Comparison of ENCODE assay signal across 18 cellular contexts in the genomic region with DNA sequence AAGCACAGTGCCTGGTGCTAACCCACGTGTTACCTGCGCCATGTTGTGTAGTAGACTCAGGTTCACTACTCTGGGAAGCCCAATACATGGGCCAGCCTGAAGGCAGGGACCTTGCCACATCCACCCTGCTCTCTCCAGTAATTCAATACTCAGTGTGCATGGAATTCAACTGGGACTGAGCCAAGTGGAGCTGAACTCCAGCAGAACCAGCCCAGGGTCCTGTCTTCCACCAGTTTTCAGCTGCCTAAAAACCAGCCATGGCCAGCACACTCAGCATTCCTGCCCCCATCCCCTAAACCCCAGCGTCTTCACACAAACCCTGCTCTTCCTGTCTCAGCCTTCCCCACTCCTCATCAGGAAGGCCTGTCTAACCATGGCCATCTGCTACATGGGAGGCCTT. TPM values are rescaled to one million over a fixed set of nuclear protein-coding genes. Genes with fewer than 3 reads are reported as not detected.
"Had no signal": no experiment of that assay in that cellular context is flagged by ENCODE, and none has a peak within 500 bp of the region (broad histone marks: within the 10 kb centered on the region; RNA-seq: fewer than 3 reads in every experiment).

No MANE protein-coding gene starts in this region.

- H3K36me3 Mint-ChIP-seq: naive thymus-derived CD8-positive, alpha-beta T cell had no signal

- H3K27ac ChIP-seq: ascending aorta, breast epithelium, left lung, right atrium auricular region, stomach, thoracic aorta, VCaP had no signal

- H3K4me1 ChIP-seq: ascending aorta, breast epithelium, left lung, right atrium auricular region, stomach had no signal

- H3K36me3 ChIP-seq: ascending aorta, breast epithelium, left lung, right atrium auricular region, stomach, thoracic aorta had no signal

- H3K27ac Mint-ChIP-seq: activated naive CD4-positive, alpha-beta T cell treated with anti-CD3 and anti-CD28 coated beads for 36 hours; activated naive CD8-positive, alpha-beta T cell treated with anti-CD3 and anti-CD28 coated beads, Interleukin-2, amount 50 U/mL, for 24 hours; activated T-helper 2 cell treated with anti-CD3 and anti-CD28 coated beads, Interferon-gamma antibody, Interleukin-2, Interleukin-4, amounts not matched to agents 10 μg/mL and 5 μg/mL and 100 μg/mL, durations not matched to agents 14 hours and 24 hours and 36 hours had no signal

- DNase-seq: activated CD4-positive, alpha-beta T cell treated with anti-CD3 and anti-CD28 coated beads, Interleukin-2, amount 50 U/mL, for 48 hours; activated naive CD4-positive, alpha-beta T cell treated with anti-CD3 and anti-CD28 coated beads for 36 hours; activated naive CD8-positive, alpha-beta T cell treated with anti-CD3 and anti-CD28 coated beads, Interleukin-2, amount 50 U/mL, for 24 hours; foreskin fibroblast; hippocampal formation; left lung; naive thymus-derived CD8-positive, alpha-beta T cell; stomach; T-helper 1 cell had no signal

- H3K4me3 ChIP-seq: ascending aorta, breast epithelium, left lung, right atrium auricular region, stomach, thoracic aorta had no signal

- H3K9me3 Mint-ChIP-seq: activated naive CD4-positive, alpha-beta T cell treated with anti-CD3 and anti-CD28 coated beads for 36 hours; activated naive CD8-positive, alpha-beta T cell treated with anti-CD3 and anti-CD28 coated beads, Interleukin-2, amount 50 U/mL, for 24 hours; activated T-helper 2 cell treated with anti-CD3 and anti-CD28 coated beads, Interferon-gamma antibody, Interleukin-2, Interleukin-4, amounts not matched to agents 10 μg/mL and 5 μg/mL and 100 μg/mL, durations not matched to agents 14 hours and 24 hours and 36 hours; naive thymus-derived CD8-positive, alpha-beta T cell had no signal

- H3K4me1 Mint-ChIP-seq: activated naive CD8-positive, alpha-beta T cell treated with anti-CD3 and anti-CD28 coated beads, Interleukin-2, amount 50 U/mL, for 24 hours; naive thymus-derived CD8-positive, alpha-beta T cell had no signal

- ATAC-seq: activated naive CD8-positive, alpha-beta T cell treated with anti-CD3 and anti-CD28 coated beads, Interleukin-2, amount 50 U/mL, for 24 hours; esophagus mucosa; left lung; naive thymus-derived CD8-positive, alpha-beta T cell had no signal

- H3K9me3 ChIP-seq: ascending aorta, breast epithelium, left lung, right atrium auricular region, stomach, thoracic aorta had no signal

- H3K4me3 Mint-ChIP-seq: activated naive CD4-positive, alpha-beta T cell treated with anti-CD3 and anti-CD28 coated beads for 36 hours; activated naive CD8-positive, alpha-beta T cell treated with anti-CD3 and anti-CD28 coated beads, Interleukin-2, amount 50 U/mL, for 24 hours; naive thymus-derived CD8-positive, alpha-beta T cell had no signal

- H3K27me3 ChIP-seq: ascending aorta, breast epithelium, right atrium auricular region had no signal

RNA-seq across cellular contexts. Expression of a gene that starts 15.4 kb away (rescaled TPM):
- total RNA-seq: activated naive CD4-positive, alpha-beta T cell treated with anti-CD3 and anti-CD28 coated beads for 36 hours; activated T-helper 2 cell treated with anti-CD3 and anti-CD28 coated beads, Interferon-gamma antibody, Interleukin-2, Interleukin-4, amounts not matched to agents 10 μg/mL and 5 μg/mL and 100 μg/mL, durations not matched to agents 14 hours and 24 hours and 36 hours; ascending aorta; breast epithelium; esophagus mucosa; left lung; mucosa of gallbladder; naive thymus-derived CD8-positive, alpha-beta T cell; right atrium auricular region; stomach; thoracic aorta; ureter had no signal
